Comparison of ENCODE assay signal across 9 cellular contexts in the genomic region with DNA sequence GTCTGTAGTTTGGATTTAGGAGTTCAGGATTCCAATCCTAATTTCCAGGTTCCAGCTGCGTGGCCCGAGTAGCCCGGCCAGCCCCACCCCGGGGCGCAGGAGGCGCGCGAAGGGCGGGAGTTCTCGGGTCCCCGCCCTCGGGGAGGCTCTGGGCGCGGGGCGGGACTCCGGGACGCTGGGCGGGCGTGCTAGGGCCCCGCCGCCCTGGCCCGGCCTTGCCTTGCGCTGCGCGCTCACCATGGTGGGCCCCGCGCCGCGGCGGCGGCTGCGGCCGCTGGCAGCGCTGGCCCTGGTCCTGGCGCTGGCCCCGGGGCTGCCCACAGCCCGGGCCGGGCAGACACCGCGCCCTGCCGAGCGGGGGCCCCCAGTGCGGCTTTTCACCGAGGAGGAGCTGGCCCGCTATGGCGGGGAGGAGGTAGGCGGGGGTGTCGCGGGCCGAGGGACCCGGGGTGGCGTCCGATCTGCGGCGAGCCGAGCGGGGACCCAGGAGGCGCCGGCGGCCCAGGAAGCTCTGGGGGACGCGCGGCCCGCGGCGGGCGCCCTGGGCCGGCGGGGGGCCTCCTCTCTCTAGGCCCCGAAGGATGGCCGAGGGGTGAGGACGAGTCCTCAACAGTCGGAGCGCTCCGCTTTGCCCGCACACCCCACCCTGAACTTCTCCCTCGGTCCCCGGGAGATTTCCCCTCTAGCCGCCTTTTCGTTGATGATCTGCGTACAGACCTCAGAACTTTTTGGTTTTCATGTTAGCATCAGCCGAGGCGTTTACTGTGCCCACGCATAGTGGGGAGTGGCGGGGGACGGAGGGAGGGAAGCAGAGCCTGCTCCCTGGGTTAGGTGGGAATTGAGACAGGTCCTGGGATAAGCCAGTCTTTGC. TPM values are rescaled to one million over a fixed set of nuclear protein-coding genes. Genes with fewer than 3 reads are reported as not detected.
DNase-seq lines count a peak whose midpoint lies in the region; ATAC-seq, FAIRE-seq and TF ChIP-seq lines count a peak whose summit lies in the region.
"Had no signal": no experiment of that assay in that cellular context is flagged by ENCODE, and none has a peak within 500 bp of the region (broad histone marks: within the 10 kb centered on the region; RNA-seq: fewer than 3 reads in every experiment).

TSS of gene NENF (plus strand) at position 215 of the 871 bp plus-strand sequence. CDS start at position 239, 24 bp downstream.

- H3K4me2 ChIP-seq in H1 (ENCODE audit: insufficient read depth in 1 of 2, low read depth in 2 of 2, low read length in 2 of 2) (peak within 1 kb of the TSS; percentile 60 to 85), mesendoderm (ENCODE audit: low read length) (peak within 1 kb of the TSS; percentile 40)

- no peak within 1 kb of the TSS for H3K18ac ChIP-seq in H1 (ENCODE audit: extremely low read depth, low read length)
- peak within 1 kb of the TSS; percentile 94 for H3K18ac ChIP-seq in mesendoderm (ENCODE audit: low read length)

- peak; percentile 95 for ATAC-seq in HG03439 (IDR thresholded peaks at IDR 0.05; ENCODE audit: unreplicated experiment)

- no peak within 1 kb of the TSS for H2BK5ac ChIP-seq in H1 (ENCODE audit: low read depth, low read length)
- no peak within 1 kb of the TSS for H2BK5ac ChIP-seq in mesendoderm (ENCODE audit: low read length)

- peak; percentile 96 for DNase-seq in GM19239 (ENCODE audit: insufficient read length, low spot score)
- peak; percentile 89 for DNase-seq in NCI-H774 (lab: John Stamatoyannopoulos, UW)
- peak; percentile 91 for DNase-seq in activated CD8-positive, alpha-beta memory T cell treated with anti-CD3 and anti-CD28 coated beads for 24 hours
- peak in 1 of 2 experiments; percentile 79 for DNase-seq in H1 (ENCODE audit: low read depth in 1 of 2, low spot score in 2 of 2)
- DNase-seq in mesendoderm: peak; percentile 73
- DNase-seq in stimulated activated CD8-positive, alpha-beta memory T cell treated with anti-CD3 and anti-CD28 coated beads, Interleukin-12 subunit alpha, Interleukin-12 subunit beta, amount 100 ng/mL, for 4 hours (ENCODE audit: low read depth): peak; percentile 64

- CTCF ChIA-PET in H1 (lab: Charles Lee; ENCODE audit: partially characterized antibody): interaction anchor here (0.9 to 1.9 kb wide), 3 partner anchors 17 to 24 kb away, joined by 4 to 11 read pairs (median 4); no protein-coding TSS in a partner anchor

- no peak within 1 kb of the TSS for H2BK12ac ChIP-seq in H1 (ENCODE audit: low read depth, low read length)

- H3K9me3 ChIP-seq in H1 (ENCODE audit: insufficient read depth in 2 of 2, low read depth in 1 of 2, low read length in 1 of 2): no peaks in the 10 kb centered on the region

- no peaks in the 10 kb centered on the region; a peak in 2 of 7 replicates for H3K27me3 ChIP-seq in H1 (replicated peaks in 1 of 4; ENCODE audit: control insufficient read depth in 3 of 4, extremely low read depth in 1 of 4, insufficient read depth in 3 of 4, low read length in 3 of 4)
- H3K27me3 ChIP-seq in mesendoderm (ENCODE audit: insufficient read depth, low read length, poor library complexity): no peaks in the 10 kb centered on the region

- H3K4me3 ChIP-seq in H1 (ENCODE audit: extremely low read depth in 1 of 4, insufficient read depth in 2 of 4, low read depth in 3 of 4, low read length in 4 of 4) (peak within 1 kb of the TSS; percentile 51 to 75 (median 55)), mesendoderm (ENCODE audit: low read length) (peak within 1 kb of the TSS; percentile 5)

- no peak within 1 kb of the TSS for H2BK15ac ChIP-seq in H1 (ENCODE audit: low read length)
- no peak within 1 kb of the TSS for H2BK15ac ChIP-seq in mesendoderm (replicated peaks; ENCODE audit: low read depth)

- H3K23ac ChIP-seq in H1 (ENCODE audit: insufficient read length) (no peak within 1 kb of the TSS), mesendoderm (ENCODE audit: low read length) (no peak within 1 kb of the TSS)

- H2AK5ac ChIP-seq in H1 (ENCODE audit: low read depth, low read length) (no peak within 1 kb of the TSS), mesendoderm (ENCODE audit: low read length) (no peak within 1 kb of the TSS)

- no peak for TF ChIP-seq EP300 in H1 (IDR thresholded peaks at IDR 0.05; ENCODE audit: borderline replicate concordance in 1 of 2, low read depth in 2 of 2, low read length in 2 of 2)

- no peak within 1 kb of the TSS for H4K5ac ChIP-seq in H1 (ENCODE audit: insufficient read length, low read depth, low read length)
- no peak within 1 kb of the TSS for H4K5ac ChIP-seq in mesendoderm (ENCODE audit: low read length)

- TF ChIP-seq RAD21 in H1 (IDR thresholded peaks at IDR 0.05 in 1 of 2, conservative IDR thresholded peaks at IDR 0.05 in 1 of 2; ENCODE audit: low read depth in 2 of 2, low read length in 2 of 2): no peak

- H2BK120ac ChIP-seq in H1 (replicated peaks; ENCODE audit: low read depth, low read length) (no peak within 1 kb of the TSS), mesendoderm (ENCODE audit: low read depth, low read length) (no peak within 1 kb of the TSS)

- H4K8ac ChIP-seq in H1 (ENCODE audit: extremely low read depth, insufficient read depth, low read length) (no peak within 1 kb of the TSS), mesendoderm (ENCODE audit: low read depth, low read length) (no peak within 1 kb of the TSS)

- H2BK20ac ChIP-seq in H1 (ENCODE audit: low read length): no peak within 1 kb of the TSS

- H3K14ac ChIP-seq in H1 (ENCODE audit: insufficient read length): no peak within 1 kb of the TSS

- peak within 1 kb of the TSS in 2 of 4 experiments; percentile 25 to 73; a peak in 2 of 7 replicates for H3K9ac ChIP-seq in H1 (replicated peaks in 1 of 4; ENCODE audit: extremely low read depth in 1 of 4, low read depth in 3 of 4, low read length in 3 of 4)
- H3K9ac ChIP-seq in mesendoderm (ENCODE audit: low read length): peak within 1 kb of the TSS; percentile 64

- FAIRE-seq in GM19239 (lab: Jason Lieb, UNC): peak; percentile 76
- FAIRE-seq in H1 (lab: Jason Lieb, UNC): no peak
- FAIRE-seq: islet of Langerhans had no signal

- H3K56ac ChIP-seq in H1 (replicated peaks; ENCODE audit: insufficient read length, low read depth, low read length): no peak within 1 kb of the TSS
- peak within 1 kb of the TSS; percentile 83 for H3K56ac ChIP-seq in mesendoderm (ENCODE audit: low read length)

- H3K4ac ChIP-seq in H1 (replicated peaks; ENCODE audit: insufficient read length, low read depth, low read length): no peak within 1 kb of the TSS
- peak within 1 kb of the TSS; percentile 39 for H3K4ac ChIP-seq in mesendoderm (ENCODE audit: low read depth, low read length)

- peaks cover 3 to 5% (median 3%) of the 10 kb centered on the region in 4 experiments; a peak in 3 of 7 replicates for H3K4me1 ChIP-seq in H1 (replicated peaks in 1 of 4; ENCODE audit: control insufficient read depth in 3 of 4, insufficient read depth in 4 of 4, low read length in 3 of 4)
- H3K4me1 ChIP-seq in mesendoderm (ENCODE audit: control insufficient read depth, low read depth, low read length): no peaks in the 10 kb centered on the region

- H2AFZ ChIP-seq in H1 (ENCODE audit: low read length): peak within 1 kb of the TSS; percentile 45

- H4K20me1 ChIP-seq in H1 (replicated peaks in 1 of 2; ENCODE audit: control insufficient read depth in 1 of 2, insufficient read depth in 2 of 2, low read length in 2 of 2): no peaks in the 10 kb centered on the region

- no peak for TF ChIP-seq CTCF in C4-2B (conservative IDR thresholded peaks at IDR 0.05)
- TF ChIP-seq CTCF in H1 (IDR thresholded peaks at IDR 0.05; ENCODE audit: control extremely low read depth in 1 of 3, insufficient read depth in 1 of 3, low read depth in 1 of 3, low read length in 3 of 3): no peak

- 2% methylated on average over 37 of the region's 86 CpGs; no CpG with 5 or more reads in 1 of the 2 experiments for WGBS in H1 (ENCODE audit: extremely low coverage in 1 of 2, insufficient coverage in 1 of 2, insufficient read length in 1 of 2, insufficient replicate concordance in 2 of 2, low coverage in 1 of 2, low lambda C conversion rate in 2 of 2, missing lambda C conversion rate in 1 of 2), 2 experiments
- no CpG with 5 or more reads among the region's 86 CpGs for WGBS in mesendoderm (ENCODE audit: extremely low coverage, insufficient coverage, low lambda C conversion rate)

- H3K79me2 ChIP-seq in H1 (ENCODE audit: control insufficient read depth in 1 of 2, insufficient read depth in 2 of 2, low read length in 2 of 2): no peaks in the 10 kb centered on the region; a peak in 1 of 4 replicates
- H3K79me2 ChIP-seq in mesendoderm (ENCODE audit: control insufficient read depth, insufficient read depth, low read length): no peaks in the 10 kb centered on the region

- H4K91ac ChIP-seq in H1 (replicated peaks; ENCODE audit: insufficient read length, low read length): no peak within 1 kb of the TSS

- H3K27ac ChIP-seq in C4-2B (peak within 1 kb of the TSS; percentile 69), H1 (ENCODE audit: low read depth, low read length) (no peak within 1 kb of the TSS), mesendoderm (ENCODE audit: low read depth, low read length) (no peak within 1 kb of the TSS)

- H3K36me3 ChIP-seq in H1 (ENCODE audit: control insufficient read depth in 2 of 4, insufficient read depth in 4 of 4, low read length in 3 of 4) (no peaks in the 10 kb centered on the region), mesendoderm (ENCODE audit: control insufficient read depth, insufficient read depth, low read length) (no peaks in the 10 kb centered on the region)

- H3K23me2 ChIP-seq in H1 (ENCODE audit: low read depth, low read length): peaks cover 2% of the 10 kb centered on the region; the same call in 1 of the 2 replicates

- TF ChIP-seq POLR2A in H1 (IDR thresholded peaks at IDR 0.05; ENCODE audit: control extremely low read depth in 1 of 2, low read depth in 2 of 2, low read length in 2 of 2): no peak

- POLR2A ChIA-PET in H1 (lab: Charles Lee; ENCODE audit: partially characterized antibody): interaction anchor here (1.1 kb wide), 1 partner anchor 177 kb away, joined by 3 read pairs; no protein-coding TSS in a partner anchor

- H3K79me1 ChIP-seq in H1 (ENCODE audit: low read depth, low read length) (no peaks in the 10 kb centered on the region; the same call in 1 of the 2 replicates), mesendoderm (ENCODE audit: low read length) (no peaks in the 10 kb centered on the region)

RNA-seq across cellular contexts. Expression of gene NENF, which starts in this region (rescaled TPM):
- 27.0 and 28.5 TPM in 2 replicates for total RNA-seq in H1 (2021; fragmentation: NEBNext Ultra II Directional; extraction: Animal tissue kit (Norgen Biotek cat#: 25700))
- polyA plus RNA-seq in H1 (2011; rRNA removed): 22.1 and 28.0 TPM in 2 replicates
- 23.4 TPM for polyA plus RNA-seq in H1 (2011; cell fraction: cytosol; rRNA removed)
- 24.0 TPM for polyA plus RNA-seq in H1 (2011; cell fraction: nucleus; rRNA removed)
- 35.4 to 45.5 TPM (median 38.2 TPM) in 4 replicates for polyA plus RNA-seq in H1 (2012, experiment 1 of 2)
- polyA plus RNA-seq in H1 (2012, experiment 2 of 2): 38.7 TPM
- 33.8 TPM for polyA plus RNA-seq in H1 (2013, experiment 1 of 2)
- polyA plus RNA-seq in H1 (2013, experiment 2 of 2): 38.4 TPM
- 7.1 and 7.4 TPM in 2 replicates for polyA minus RNA-seq in H1 (2011; rRNA and poly(A)+ RNA removed)
- polyA minus RNA-seq in H1 (2011; cell fraction: cytosol; rRNA and poly(A)+ RNA removed): 9.5 TPM
- 8.0 TPM for polyA minus RNA-seq in H1 (2011; cell fraction: nucleus; rRNA and poly(A)+ RNA removed)
- polyA plus RNA-seq in mesendoderm (2013, experiment 1 of 2): 17.0 TPM
- polyA plus RNA-seq in mesendoderm (2013, experiment 2 of 2): 18.7 TPM
